8 cellular contexts compared by ENCODE assay signal in genomic region chr2:47002480-47003381, GRCh38.
DNase-seq lines count a peak whose midpoint lies in the region; ATAC-seq and TF ChIP-seq lines count a peak whose summit lies in the region.

No MANE protein-coding gene starts in this region.

- peak overlapping the region; percentile 86 for H3K27ac ChIP-seq in ectodermal cell (ENCODE audit: insufficient read depth, low read depth, low read length, poor library complexity, severe bottlenecking)

- peak overlapping the region; percentile 53 to 92 (median 76) for H3K27ac Mint-ChIP-seq in nephron
- no peak overlapping the region for H3K27ac Mint-ChIP-seq in activated CD4-positive, alpha-beta memory T cell treated with anti-CD3 and anti-CD28 coated beads for 36 hours

- no peak overlapping the region for H3K4me3 Mint-ChIP-seq in nephron
- no peak overlapping the region for H3K4me3 Mint-ChIP-seq in activated CD4-positive, alpha-beta memory T cell treated with anti-CD3 and anti-CD28 coated beads for 36 hours

- H3K4me3 ChIP-seq in ectodermal cell (ENCODE audit: insufficient read depth, low read depth, low read length): no peak overlapping the region

- H3K9me3 Mint-ChIP-seq in nephron: no peaks in the 10 kb centered on the region
- no peaks in the 10 kb centered on the region for H3K9me3 Mint-ChIP-seq in activated CD4-positive, alpha-beta memory T cell treated with anti-CD3 and anti-CD28 coated beads for 36 hours

- TF ChIP-seq CTCF in nephron (IDR thresholded peaks at IDR 0.05; ENCODE audit: unreplicated experiment in 3 of 3): no peak

- ATAC-seq in HG02588 (IDR thresholded peaks at IDR 0.05; ENCODE audit: unreplicated experiment): no peak

- CTCF ChIA-PET in activated CD4-positive, alpha-beta memory T cell treated with anti-CD3 and anti-CD28 coated beads for 36 hours (lab: Charles Lee): no interaction called here

- POLR2A ChIA-PET in activated CD4-positive, alpha-beta memory T cell treated with anti-CD3 and anti-CD28 coated beads for 36 hours (lab: Charles Lee): no interaction called here

- intact Hi-C loops in activated CD4-positive, alpha-beta memory T cell treated with anti-CD3 and anti-CD28 coated beads for 36 hours (cut with micrococcal nuclease): no loop called here

- no peaks in the 10 kb centered on the region for H3K27me3 Mint-ChIP-seq in nephron (ENCODE audit: low read depth)
- no peaks in the 10 kb centered on the region for H3K27me3 Mint-ChIP-seq in activated CD4-positive, alpha-beta memory T cell treated with anti-CD3 and anti-CD28 coated beads for 36 hours

- H3K4me1 ChIP-seq in ectodermal cell (ENCODE audit: control insufficient read depth, insufficient read depth, low read length): peaks cover 48% of the 10 kb centered on the region

- no peaks in the 10 kb centered on the region for H3K27me3 ChIP-seq in ectodermal cell (ENCODE audit: control insufficient read depth, insufficient read depth, low read length, poor library complexity, severe bottlenecking)

- peaks cover 61% of the 10 kb centered on the region for H3K4me1 Mint-ChIP-seq in nephron
- H3K4me1 Mint-ChIP-seq in activated CD4-positive, alpha-beta memory T cell treated with anti-CD3 and anti-CD28 coated beads for 36 hours (ENCODE audit: low read depth): no peaks in the 10 kb centered on the region

- peaks cover 13% of the 10 kb centered on the region for H3K36me3 Mint-ChIP-seq in nephron (ENCODE audit: low read depth)
- peaks cover 20% of the 10 kb centered on the region for H3K36me3 Mint-ChIP-seq in activated CD4-positive, alpha-beta memory T cell treated with anti-CD3 and anti-CD28 coated beads for 36 hours

- DNase-seq in DMS 273 treated with DMSO at 0.1 percent for 48 hours (lab: John Stamatoyannopoulos, UW) (peak; percentile 56), NCI-H524 (lab: John Stamatoyannopoulos, UW) (peak; percentile 92 to 96)
- no peak for DNase-seq in stimulated activated CD4-positive, alpha-beta T cell treated with anti-CD3 and anti-CD28 coated beads, Interleukin-1b, Interleukin-23, amount 100 ng/mL, for 48 hours
- DNase-seq in activated CD4-positive, alpha-beta memory T cell treated with anti-CD3 and anti-CD28 coated beads for 36 hours: no peak
- no peak for DNase-seq in activated CD4-positive, alpha-beta T cell treated with anti-CD3 and anti-CD28 coated beads, Interleukin-2, amount 50 U/mL, for 4 hours

- H3K36me3 ChIP-seq in ectodermal cell (ENCODE audit: control insufficient read depth, insufficient read depth, low read length): no peaks in the 10 kb centered on the region

- 41 to 46% methylated on average over 7 of the region's 7 CpGs for WGBS in ectodermal cell, 2 experiments

- H3K9me3 ChIP-seq in ectodermal cell (ENCODE audit: control insufficient read depth, low read length): no peaks in the 10 kb centered on the region

Comparison
In these comparisons a context has a peak if more than half of its experiments do, and no peak if none do; other contexts are left out.
1. DNase-seq: peak in DMS 273 treated with DMSO at 0.1 percent for 48 hours (single experiment) and NCI-H524 (2 of 2); none in stimulated activated CD4-positive, alpha-beta T cell treated with anti-CD3 and anti-CD28 coated beads, Interleukin-1b, Interleukin-23, amount 100 ng/mL, for 48 hours (single experiment), activated CD4-positive, alpha-beta memory T cell treated with anti-CD3 and anti-CD28 coated beads for 36 hours (single experiment) and activated CD4-positive, alpha-beta T cell treated with anti-CD3 and anti-CD28 coated beads, Interleukin-2, amount 50 U/mL, for 4 hours (0 of 2).